ENCODE assay signal across 8 cellular contexts in the genomic region with DNA sequence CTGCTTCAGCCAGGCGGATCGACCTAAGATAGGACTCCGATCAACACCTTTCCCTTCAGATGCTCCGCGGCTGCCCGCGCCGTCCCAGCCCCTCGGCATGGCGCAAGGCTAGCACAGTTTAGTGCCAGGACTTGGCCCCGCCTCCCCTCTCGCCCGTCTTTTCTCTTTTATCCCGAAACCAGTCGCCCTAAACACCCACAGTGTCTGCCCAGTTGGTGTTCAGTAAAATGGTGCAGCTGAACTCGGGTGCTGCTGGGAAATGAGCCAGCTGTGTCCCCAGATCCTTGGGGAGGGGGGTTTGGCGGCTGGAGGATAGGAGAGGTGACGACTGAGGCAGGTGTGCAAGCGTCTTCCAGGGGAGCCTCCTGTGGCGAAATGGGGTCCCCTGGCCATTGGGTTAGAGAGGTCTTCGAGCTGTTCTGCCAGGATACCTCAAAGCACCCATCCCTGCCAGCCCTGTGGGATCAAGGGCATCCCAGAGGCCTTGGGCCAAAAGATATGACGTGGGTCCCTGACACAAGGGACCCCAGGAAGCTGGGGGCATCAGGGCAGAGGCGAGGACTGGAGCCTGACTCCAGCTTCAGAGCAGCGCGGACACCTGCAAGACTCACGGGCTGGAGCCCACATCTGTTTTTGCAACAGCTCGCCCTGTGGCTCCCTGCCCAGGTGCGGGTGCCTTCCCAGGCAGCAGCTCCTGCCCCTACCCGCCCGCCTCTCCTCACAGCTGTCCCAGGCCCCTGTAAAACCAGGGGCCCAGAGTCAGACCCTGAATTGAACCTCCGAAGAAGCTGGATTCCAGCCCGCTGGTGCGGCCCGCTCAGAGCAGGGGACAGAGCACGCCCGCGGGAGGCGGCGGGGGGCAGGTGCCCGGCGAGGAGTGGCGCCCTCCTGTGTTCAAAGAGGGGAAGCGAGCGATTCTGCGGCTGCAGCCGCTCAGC.
DNase-seq lines count a peak whose midpoint lies in the region; ATAC-seq and TF ChIP-seq lines count a peak whose summit lies in the region.

No MANE protein-coding gene starts in this region.

- no peaks in the 10 kb centered on the region for H3K36me3 ChIP-seq in thymus (ENCODE audit: control insufficient read depth, insufficient read depth)

- DNase-seq in NCI-H1694 (lab: John Stamatoyannopoulos, UW) (peak; percentile 30), NCI-H1694 treated with DMSO at 0.1 percent for 48 hours (lab: John Stamatoyannopoulos, UW) (no peak), RPMI8226 (peak; percentile 69), foreskin melanocyte (peak; percentile 20), osteocyte (ENCODE audit: extremely low spot score, unreplicated experiment) (peak; percentile 86)

- no peaks in the 10 kb centered on the region for H3K9me3 ChIP-seq in thymus (ENCODE audit: control insufficient read depth)

- H3K4me3 Mint-ChIP-seq in activated T-helper 17 cell treated with anti-CD3 and anti-CD28 coated beads, Interleukin-2, amount 50 U/mL, for 72 hours = peak overlapping the region; percentile 76
- H3K4me3 Mint-ChIP-seq in osteocyte (ENCODE audit: unreplicated experiment) = no peak overlapping the region

- peak; percentile 90 for TF ChIP-seq CTCF in osteocyte (IDR thresholded peaks at IDR 0.05)

- no peaks in the 10 kb centered on the region for H3K9me3 Mint-ChIP-seq in activated T-helper 17 cell treated with anti-CD3 and anti-CD28 coated beads, Interleukin-2, amount 50 U/mL, for 72 hours
- no peaks in the 10 kb centered on the region for H3K9me3 Mint-ChIP-seq in osteocyte (ENCODE audit: unreplicated experiment)

- peaks cover 6% of the 10 kb centered on the region for H3K27me3 ChIP-seq in thymus (ENCODE audit: control insufficient read depth, insufficient read depth)

- H3K4me3 ChIP-seq in thymus (ENCODE audit: low read length) = peak overlapping the region; percentile 17

- H3K27ac ChIP-seq in thymus (ENCODE audit: low read depth) = no peak overlapping the region

- 16% methylated on average over 46 of the region's 46 CpGs for WGBS in thymus

- no peaks in the 10 kb centered on the region for H3K36me3 Mint-ChIP-seq in activated T-helper 17 cell treated with anti-CD3 and anti-CD28 coated beads, Interleukin-2, amount 50 U/mL, for 72 hours (ENCODE audit: low read depth)
- H3K36me3 Mint-ChIP-seq in osteocyte (ENCODE audit: unreplicated experiment) = no peaks in the 10 kb centered on the region

- H3K27ac Mint-ChIP-seq in activated T-helper 17 cell treated with anti-CD3 and anti-CD28 coated beads, Interleukin-2, amount 50 U/mL, for 72 hours = no peak overlapping the region
- no peak overlapping the region for H3K27ac Mint-ChIP-seq in osteocyte (ENCODE audit: unreplicated experiment)

- peaks cover 37% of the 10 kb centered on the region for H3K27me3 Mint-ChIP-seq in activated T-helper 17 cell treated with anti-CD3 and anti-CD28 coated beads, Interleukin-2, amount 50 U/mL, for 72 hours
- H3K27me3 Mint-ChIP-seq in osteocyte (ENCODE audit: unreplicated experiment) = peaks cover 40% of the 10 kb centered on the region

- ATAC-seq in HG03565 (IDR thresholded peaks at IDR 0.05; ENCODE audit: unreplicated experiment) = peak; percentile 48
- peak; percentile 91 for ATAC-seq in activated T-helper 17 cell treated with anti-CD3 and anti-CD28 coated beads, Interleukin-2, amount 50 U/mL, for 72 hours (replicated peaks)

- H3K4me1 ChIP-seq in thymus (ENCODE audit: control insufficient read depth, insufficient read depth, low read length) = no peaks in the 10 kb centered on the region

- peaks cover 7% of the 10 kb centered on the region for H3K4me1 Mint-ChIP-seq in activated T-helper 17 cell treated with anti-CD3 and anti-CD28 coated beads, Interleukin-2, amount 50 U/mL, for 72 hours
- H3K4me1 Mint-ChIP-seq in osteocyte (ENCODE audit: unreplicated experiment) = peaks cover 5% of the 10 kb centered on the region
